1 cellular context compared by ENCODE assay signal in the genomic region with DNA sequence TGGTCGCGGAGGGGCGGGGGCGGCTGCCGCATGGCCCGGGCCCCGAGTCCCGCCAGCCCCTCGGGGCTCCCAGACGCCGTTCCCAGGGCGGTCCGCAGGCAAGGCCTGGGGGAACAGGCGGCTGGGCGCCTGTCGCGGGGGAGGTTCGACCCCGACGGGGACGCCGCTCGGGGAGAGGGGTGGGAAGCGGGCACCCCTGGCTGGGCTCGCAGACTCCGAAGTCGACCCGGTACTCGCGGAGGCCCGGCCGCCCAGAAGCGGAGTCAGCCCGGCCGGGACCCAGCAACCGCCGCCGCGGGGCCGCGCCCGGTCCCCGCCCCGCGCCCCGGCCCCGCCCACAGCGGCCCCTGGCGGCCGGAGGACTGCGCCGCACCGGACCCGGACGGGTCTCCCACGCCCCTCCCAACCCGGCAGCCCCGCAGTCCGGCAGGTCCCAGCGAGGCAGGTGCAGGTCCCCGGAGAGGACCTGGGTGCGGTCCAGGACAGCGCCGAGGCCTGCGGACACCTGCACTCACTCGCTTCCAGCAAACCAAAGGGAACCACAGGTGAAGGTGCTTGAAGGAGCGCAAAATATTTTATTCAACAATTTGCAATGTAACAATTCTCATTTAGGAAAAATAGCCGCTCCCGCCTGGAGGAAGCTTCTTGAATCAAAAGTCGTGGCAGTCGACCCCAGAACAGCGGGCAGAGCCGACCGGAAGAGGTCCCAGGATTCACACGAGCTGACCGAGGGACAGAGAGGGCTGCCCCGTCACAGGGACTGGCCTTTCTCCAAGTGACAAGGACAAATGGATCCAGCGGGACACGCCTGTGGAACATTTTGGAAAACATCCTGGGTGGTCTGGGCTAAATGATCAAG.
A peak's percentile ranks its signal among the peaks of the same experiment; 100 is the strongest.
TF ChIP-seq lines count a peak whose summit lies in the region.

A gene with protein sequence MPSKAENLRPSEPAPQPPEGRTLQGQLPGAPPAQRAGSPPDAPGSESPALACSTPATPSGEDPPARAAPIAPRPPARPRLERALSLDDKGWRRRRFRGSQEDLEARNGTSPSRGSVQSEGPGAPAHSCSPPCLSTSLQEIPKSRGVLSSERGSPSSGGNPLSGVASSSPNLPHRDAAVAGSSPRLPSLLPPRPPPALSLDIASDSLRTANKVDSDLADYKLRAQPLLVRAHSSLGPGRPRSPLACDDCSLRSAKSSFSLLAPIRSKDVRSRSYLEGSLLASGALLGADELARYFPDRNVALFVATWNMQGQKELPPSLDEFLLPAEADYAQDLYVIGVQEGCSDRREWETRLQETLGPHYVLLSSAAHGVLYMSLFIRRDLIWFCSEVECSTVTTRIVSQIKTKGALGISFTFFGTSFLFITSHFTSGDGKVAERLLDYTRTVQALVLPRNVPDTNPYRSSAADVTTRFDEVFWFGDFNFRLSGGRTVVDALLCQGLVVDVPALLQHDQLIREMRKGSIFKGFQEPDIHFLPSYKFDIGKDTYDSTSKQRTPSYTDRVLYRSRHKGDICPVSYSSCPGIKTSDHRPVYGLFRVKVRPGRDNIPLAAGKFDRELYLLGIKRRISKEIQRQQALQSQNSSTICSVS (minus strand): TSS at position 296 of the 859 bp plus-strand sequence. CDS start 426 bp downstream, outside the sequence.

TF ChIP-seq in HepG2, 621 proteins besides CTCF, POLR2A, EP300 and RAD21 (continued from another document and continues in another):
- TF ChIP-seq PAF1 (CRISPR knock-in tag; IDR thresholded peaks at IDR 0.05) (no peak), MAFG (CRISPR knock-in tag; IDR thresholded peaks at IDR 0.05) (0 out of 2 replicates have a peak, but pooled peaks have one; percentile 11), NFIB (CRISPR knock-in tag; IDR thresholded peaks at IDR 0.05; ENCODE audit: borderline replicate concordance) (no peak), TBL1XR1 (IDR thresholded peaks at IDR 0.05; ENCODE audit: borderline replicate concordance, low read length, partially characterized antibody) (no peak), PHF21A (CRISPR knock-in tag; IDR thresholded peaks at IDR 0.05) (no peak), YEATS4 (CRISPR knock-in tag; IDR thresholded peaks at IDR 0.05; ENCODE audit: borderline replicate concordance) (peak; percentile 24; the same call in 1 of the 2 replicates), ZNF143 (CRISPR knock-in tag; IDR thresholded peaks at IDR 0.05) (no peak), ATF1 (CRISPR knock-in tag; IDR thresholded peaks at IDR 0.05) (no peak), FOXJ3 (CRISPR knock-in tag; IDR thresholded peaks at IDR 0.05; ENCODE audit: borderline replicate concordance) (no peak), IKZF4 (CRISPR knock-in tag; IDR thresholded peaks at IDR 0.05; ENCODE audit: borderline replicate concordance, low read depth, not compliant biosample characterization) (no peak), NFAT5 (CRISPR knock-in tag; IDR thresholded peaks at IDR 0.05) (no peak), NKX3-1 (CRISPR knock-in tag; IDR thresholded peaks at IDR 0.05) (no peak), SP140L (CRISPR knock-in tag; IDR thresholded peaks at IDR 0.05; ENCODE audit: borderline replicate concordance) (no peak), BRD4 (CRISPR knock-in tag; IDR thresholded peaks at IDR 0.05) (peak; percentile 50; the same call in 1 of the 2 replicates), KLF9 (CRISPR knock-in tag; IDR thresholded peaks at IDR 0.05; ENCODE audit: low read depth) (no peak), ZNF790 (CRISPR knock-in tag; IDR thresholded peaks at IDR 0.05; ENCODE audit: borderline replicate concordance) (no peak), TIGD3 (CRISPR knock-in tag; IDR thresholded peaks at IDR 0.05; ENCODE audit: borderline replicate concordance) (no peak), ZIK1 (CRISPR knock-in tag; IDR thresholded peaks at IDR 0.05; ENCODE audit: borderline replicate concordance, low read depth) (no peak), MEIS2 (CRISPR knock-in tag; IDR thresholded peaks at IDR 0.05) (no peak), KLF12 (CRISPR knock-in tag; IDR thresholded peaks at IDR 0.05; ENCODE audit: borderline replicate concordance) (no peak; the same call in 1 of the 2 replicates)
- TF ChIP-seq, protein P1, sequence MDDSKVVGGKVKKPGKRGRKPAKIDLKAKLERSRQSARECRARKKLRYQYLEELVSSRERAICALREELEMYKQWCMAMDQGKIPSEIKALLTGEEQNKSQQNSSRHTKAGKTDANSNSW (CRISPR knock-in tag; IDR thresholded peaks at IDR 0.05; ENCODE audit: borderline replicate concordance), result no peak
- TF ChIP-seq, protein P2, sequence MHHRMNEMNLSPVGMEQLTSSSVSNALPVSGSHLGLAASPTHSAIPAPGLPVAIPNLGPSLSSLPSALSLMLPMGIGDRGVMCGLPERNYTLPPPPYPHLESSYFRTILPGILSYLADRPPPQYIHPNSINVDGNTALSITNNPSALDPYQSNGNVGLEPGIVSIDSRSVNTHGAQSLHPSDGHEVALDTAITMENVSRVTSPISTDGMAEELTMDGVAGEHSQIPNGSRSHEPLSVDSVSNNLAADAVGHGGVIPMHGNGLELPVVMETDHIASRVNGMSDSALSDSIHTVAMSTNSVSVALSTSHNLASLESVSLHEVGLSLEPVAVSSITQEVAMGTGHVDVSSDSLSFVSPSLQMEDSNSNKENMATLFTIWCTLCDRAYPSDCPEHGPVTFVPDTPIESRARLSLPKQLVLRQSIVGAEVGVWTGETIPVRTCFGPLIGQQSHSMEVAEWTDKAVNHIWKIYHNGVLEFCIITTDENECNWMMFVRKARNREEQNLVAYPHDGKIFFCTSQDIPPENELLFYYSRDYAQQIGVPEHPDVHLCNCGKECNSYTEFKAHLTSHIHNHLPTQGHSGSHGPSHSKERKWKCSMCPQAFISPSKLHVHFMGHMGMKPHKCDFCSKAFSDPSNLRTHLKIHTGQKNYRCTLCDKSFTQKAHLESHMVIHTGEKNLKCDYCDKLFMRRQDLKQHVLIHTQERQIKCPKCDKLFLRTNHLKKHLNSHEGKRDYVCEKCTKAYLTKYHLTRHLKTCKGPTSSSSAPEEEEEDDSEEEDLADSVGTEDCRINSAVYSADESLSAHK (CRISPR knock-in tag; IDR thresholded peaks at IDR 0.05; ENCODE audit: borderline replicate concordance), result no peak
- TF ChIP-seq, protein P3, sequence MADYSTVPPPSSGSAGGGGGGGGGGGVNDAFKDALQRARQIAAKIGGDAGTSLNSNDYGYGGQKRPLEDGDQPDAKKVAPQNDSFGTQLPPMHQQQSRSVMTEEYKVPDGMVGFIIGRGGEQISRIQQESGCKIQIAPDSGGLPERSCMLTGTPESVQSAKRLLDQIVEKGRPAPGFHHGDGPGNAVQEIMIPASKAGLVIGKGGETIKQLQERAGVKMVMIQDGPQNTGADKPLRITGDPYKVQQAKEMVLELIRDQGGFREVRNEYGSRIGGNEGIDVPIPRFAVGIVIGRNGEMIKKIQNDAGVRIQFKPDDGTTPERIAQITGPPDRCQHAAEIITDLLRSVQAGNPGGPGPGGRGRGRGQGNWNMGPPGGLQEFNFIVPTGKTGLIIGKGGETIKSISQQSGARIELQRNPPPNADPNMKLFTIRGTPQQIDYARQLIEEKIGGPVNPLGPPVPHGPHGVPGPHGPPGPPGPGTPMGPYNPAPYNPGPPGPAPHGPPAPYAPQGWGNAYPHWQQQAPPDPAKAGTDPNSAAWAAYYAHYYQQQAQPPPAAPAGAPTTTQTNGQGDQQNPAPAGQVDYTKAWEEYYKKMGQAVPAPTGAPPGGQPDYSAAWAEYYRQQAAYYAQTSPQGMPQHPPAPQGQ (CRISPR knock-in tag; IDR thresholded peaks at IDR 0.05; ENCODE audit: borderline replicate concordance), result no peak
- TF ChIP-seq, protein P4, sequence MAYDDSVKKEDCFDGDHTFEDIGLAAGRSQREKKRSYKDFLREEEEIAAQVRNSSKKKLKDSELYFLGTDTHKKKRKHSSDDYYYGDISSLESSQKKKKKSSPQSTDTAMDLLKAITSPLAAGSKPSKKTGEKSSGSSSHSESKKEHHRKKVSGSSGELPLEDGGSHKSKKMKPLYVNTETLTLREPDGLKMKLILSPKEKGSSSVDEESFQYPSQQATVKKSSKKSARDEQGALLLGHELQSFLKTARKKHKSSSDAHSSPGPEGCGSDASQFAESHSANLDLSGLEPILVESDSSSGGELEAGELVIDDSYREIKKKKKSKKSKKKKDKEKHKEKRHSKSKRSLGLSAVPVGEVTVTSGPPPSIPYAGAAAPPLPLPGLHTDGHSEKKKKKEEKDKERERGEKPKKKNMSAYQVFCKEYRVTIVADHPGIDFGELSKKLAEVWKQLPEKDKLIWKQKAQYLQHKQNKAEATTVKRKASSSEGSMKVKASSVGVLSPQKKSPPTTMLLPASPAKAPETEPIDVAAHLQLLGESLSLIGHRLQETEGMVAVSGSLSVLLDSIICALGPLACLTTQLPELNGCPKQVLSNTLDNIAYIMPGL (CRISPR knock-in tag; IDR thresholded peaks at IDR 0.05; ENCODE audit: borderline replicate concordance in 1 of 2, low read depth in 1 of 2), result peak in 1 of 2 experiments; percentile 20; a peak in 1 of 4 replicates
- TF ChIP-seq, protein P5, sequence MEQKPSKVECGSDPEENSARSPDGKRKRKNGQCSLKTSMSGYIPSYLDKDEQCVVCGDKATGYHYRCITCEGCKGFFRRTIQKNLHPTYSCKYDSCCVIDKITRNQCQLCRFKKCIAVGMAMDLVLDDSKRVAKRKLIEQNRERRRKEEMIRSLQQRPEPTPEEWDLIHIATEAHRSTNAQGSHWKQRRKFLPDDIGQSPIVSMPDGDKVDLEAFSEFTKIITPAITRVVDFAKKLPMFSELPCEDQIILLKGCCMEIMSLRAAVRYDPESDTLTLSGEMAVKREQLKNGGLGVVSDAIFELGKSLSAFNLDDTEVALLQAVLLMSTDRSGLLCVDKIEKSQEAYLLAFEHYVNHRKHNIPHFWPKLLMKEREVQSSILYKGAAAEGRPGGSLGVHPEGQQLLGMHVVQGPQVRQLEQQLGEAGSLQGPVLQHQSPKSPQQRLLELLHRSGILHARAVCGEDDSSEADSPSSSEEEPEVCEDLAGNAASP (CRISPR knock-in tag; IDR thresholded peaks at IDR 0.05; ENCODE audit: borderline replicate concordance), result no peak; the same call in 1 of the 2 replicates
- TF ChIP-seq, protein P6, sequence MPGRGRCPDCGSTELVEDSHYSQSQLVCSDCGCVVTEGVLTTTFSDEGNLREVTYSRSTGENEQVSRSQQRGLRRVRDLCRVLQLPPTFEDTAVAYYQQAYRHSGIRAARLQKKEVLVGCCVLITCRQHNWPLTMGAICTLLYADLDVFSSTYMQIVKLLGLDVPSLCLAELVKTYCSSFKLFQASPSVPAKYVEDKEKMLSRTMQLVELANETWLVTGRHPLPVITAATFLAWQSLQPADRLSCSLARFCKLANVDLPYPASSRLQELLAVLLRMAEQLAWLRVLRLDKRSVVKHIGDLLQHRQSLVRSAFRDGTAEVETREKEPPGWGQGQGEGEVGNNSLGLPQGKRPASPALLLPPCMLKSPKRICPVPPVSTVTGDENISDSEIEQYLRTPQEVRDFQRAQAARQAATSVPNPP (CRISPR knock-in tag; IDR thresholded peaks at IDR 0.05), result no peak
- TF ChIP-seq, protein P7, sequence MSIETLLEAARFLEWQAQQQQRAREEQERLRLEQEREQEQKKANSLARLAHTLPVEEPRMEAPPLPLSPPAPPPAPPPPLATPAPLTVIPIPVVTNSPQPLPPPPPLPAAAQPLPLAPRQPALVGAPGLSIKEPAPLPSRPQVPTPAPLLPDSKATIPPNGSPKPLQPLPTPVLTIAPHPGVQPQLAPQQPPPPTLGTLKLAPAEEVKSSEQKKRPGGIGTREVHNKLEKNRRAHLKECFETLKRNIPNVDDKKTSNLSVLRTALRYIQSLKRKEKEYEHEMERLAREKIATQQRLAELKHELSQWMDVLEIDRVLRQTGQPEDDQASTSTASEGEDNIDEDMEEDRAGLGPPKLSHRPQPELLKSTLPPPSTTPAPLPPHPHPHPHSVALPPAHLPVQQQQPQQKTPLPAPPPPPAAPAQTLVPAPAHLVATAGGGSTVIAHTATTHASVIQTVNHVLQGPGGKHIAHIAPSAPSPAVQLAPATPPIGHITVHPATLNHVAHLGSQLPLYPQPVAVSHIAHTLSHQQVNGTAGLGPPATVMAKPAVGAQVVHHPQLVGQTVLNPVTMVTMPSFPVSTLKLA (IDR thresholded peaks at IDR 0.05), result no peak
- TF ChIP-seq, protein P8, sequence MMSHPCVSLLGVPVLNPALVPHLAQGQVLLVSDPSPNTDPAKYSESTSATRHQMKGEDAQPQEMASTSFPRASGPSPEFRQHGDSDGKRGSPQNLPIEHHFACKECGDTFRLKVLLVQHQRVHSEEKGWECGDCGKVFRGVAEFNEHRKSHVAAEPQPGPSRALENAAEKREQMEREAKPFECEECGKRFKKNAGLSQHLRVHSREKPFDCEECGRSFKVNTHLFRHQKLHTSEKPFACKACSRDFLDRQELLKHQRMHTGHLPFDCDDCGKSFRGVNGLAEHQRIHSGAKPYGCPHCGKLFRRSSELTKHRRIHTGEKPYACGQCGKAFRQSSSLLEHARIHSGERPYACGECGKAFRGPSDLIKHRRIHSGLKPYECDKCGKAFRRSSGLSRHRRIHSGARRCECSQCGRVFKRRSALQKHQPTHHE (CRISPR knock-in tag; IDR thresholded peaks at IDR 0.05; ENCODE audit: borderline replicate concordance), result no peak
